In genomic region chr19:4371209-4371897, GRCh38 we compare ENCODE assay signal across 1 cellular context.
TF ChIP-seq lines count a peak whose summit lies in the region.

No MANE protein-coding gene starts in this region.

TF ChIP-seq in SK-N-SH treated with all-trans-retinoic acid at 6 μM for 48 hours, 23 proteins besides CTCF, POLR2A, EP300 and RAD21 (continued from another document):
- TF ChIP-seq TSHZ2 (CRISPR knock-in tag; IDR thresholded peaks at IDR 0.05) (no peak), TOX (CRISPR knock-in tag; IDR thresholded peaks at IDR 0.05; ENCODE audit: borderline replicate concordance) (no peak), BACH2 (CRISPR knock-in tag; IDR thresholded peaks at IDR 0.05; ENCODE audit: borderline replicate concordance) (no peak)
TF ChIP-seq in SK-N-SH treated with all-trans-retinoic acid at 6 μM for 48 hours: peak in this region for 0.
